In genomic region chr4:165111906-165112257, GRCh38 we compare ENCODE assay signal across 8 cellular contexts. TPM values are rescaled to one million over a fixed set of nuclear protein-coding genes. Genes with fewer than 3 reads are reported as not detected.
DNase-seq lines count a peak whose midpoint lies in the region; ATAC-seq and TF ChIP-seq lines count a peak whose summit lies in the region.

No MANE protein-coding gene starts in this region.

- no peaks in the 10 kb centered on the region for H3K27me3 ChIP-seq in CD8-positive, alpha-beta T cell (ENCODE audit: insufficient read depth, low read length)
- H3K27me3 ChIP-seq in Peyer's patch (no peaks in the 10 kb centered on the region), esophagus (ENCODE audit: control insufficient read depth in 1 of 2, insufficient read depth in 2 of 2, low read length in 2 of 2) (no peaks in the 10 kb centered on the region)

- peak overlapping the region; percentile 57 for H3K4me3 ChIP-seq in CD8-positive, alpha-beta T cell (ENCODE audit: low read depth, low read length)
- H3K4me3 ChIP-seq in Peyer's patch (peak overlapping the region; percentile 73 to 94 (median 84)), esophagus (ENCODE audit: low read depth in 1 of 2, low read length in 2 of 2) (peak overlapping the region; percentile 85 to 97)

- intact Hi-C loops in CD8-positive, alpha-beta T cell (cut with DNase I, micrococcal nuclease): loop anchor here (1.0 to 10.0 kb wide), 11 partner anchors 19 to 1947 kb away; partner anchors contain the start of genes KLHL2 (in 2 of the 2), MSMO1 (in 2 of the 2), NAF1 (in 2 of the 2) and TMA16 (in 1 of the 2)

- H3K27ac ChIP-seq in CD8-positive, alpha-beta T cell (ENCODE audit: low read depth, low read length): peak overlapping the region; percentile 66
- peak overlapping the region; percentile 84 to 94 (median 86) for H3K27ac ChIP-seq in Peyer's patch
- H3K27ac ChIP-seq in esophagus (ENCODE audit: low read depth in 2 of 2, low read length in 1 of 2): peak overlapping the region; percentile 84 to 89

- H3K9me3 ChIP-seq in CD8-positive, alpha-beta T cell (ENCODE audit: low read length): no peaks in the 10 kb centered on the region
- H3K9me3 ChIP-seq in Peyer's patch: no peaks in the 10 kb centered on the region
- no peaks in the 10 kb centered on the region for H3K9me3 ChIP-seq in esophagus (ENCODE audit: control insufficient read depth in 2 of 2, insufficient read depth in 1 of 2, low read depth in 1 of 2, low read length in 1 of 2)

- no peak for ATAC-seq in CD8-positive, alpha-beta T cell
- ATAC-seq in HG02759 (IDR thresholded peaks at IDR 0.05; ENCODE audit: unreplicated experiment): no peak
- ATAC-seq in GM21723 (IDR thresholded peaks at IDR 0.05; ENCODE audit: unreplicated experiment): no peak

- no peak for TF ChIP-seq POLR2A in Peyer's patch (IDR thresholded peaks at IDR 0.05)

- DNase-seq in CD8-positive, alpha-beta T cell: no peak
- DNase-seq in Peyer's patch (no peak), osteocyte (ENCODE audit: extremely low spot score, unreplicated experiment) (no peak), RKO (ENCODE audit: low spot score) (no peak)
- DNase-seq in activated effector memory CD4-positive, alpha-beta T cell treated with anti-CD3 and anti-CD28 coated beads, Interleukin-2, amount 50 U/mL, for 16 hours: no peak

- no peak for TF ChIP-seq CTCF in CD8-positive, alpha-beta T cell (IDR thresholded peaks at IDR 0.05)
- TF ChIP-seq CTCF in Peyer's patch (IDR thresholded peaks at IDR 0.05) (no peak), osteocyte (IDR thresholded peaks at IDR 0.05) (no peak)

- POLR2A ChIA-PET in CD8-positive, alpha-beta T cell (lab: Charles Lee): interaction anchor here (1.3 to 1.6 kb wide), 2 partner anchors 10 to 183 kb away, joined by 3 to 4 read pairs; no protein-coding TSS in a partner anchor

- H3K4me1 Mint-ChIP-seq in CD8-positive, alpha-beta T cell (ENCODE audit: low read depth): peaks cover 28% of the 10 kb centered on the region
- peaks cover 17% of the 10 kb centered on the region for H3K4me1 Mint-ChIP-seq in osteocyte (ENCODE audit: unreplicated experiment)

- peaks cover 2% of the 10 kb centered on the region for H3K27me3 Mint-ChIP-seq in CD8-positive, alpha-beta T cell (ENCODE audit: low read depth)
- H3K27me3 Mint-ChIP-seq in osteocyte (ENCODE audit: unreplicated experiment): no peaks in the 10 kb centered on the region

- peak overlapping the region; percentile 88 for H3K27ac Mint-ChIP-seq in CD8-positive, alpha-beta T cell
- H3K27ac Mint-ChIP-seq in osteocyte (ENCODE audit: unreplicated experiment): peak overlapping the region; percentile 68

- CTCF ChIA-PET in CD8-positive, alpha-beta T cell (lab: Charles Lee): interaction anchor here (2.3 kb wide), 1 partner anchor 10 kb away, joined by 8 read pairs; no protein-coding TSS in a partner anchor

- WGBS in esophagus, 2 donors: 4 to 8% methylated on average over 11 of the region's 11 CpGs

- H3K36me3 Mint-ChIP-seq in CD8-positive, alpha-beta T cell: peaks cover 7% of the 10 kb centered on the region
- H3K36me3 Mint-ChIP-seq in osteocyte (ENCODE audit: unreplicated experiment): peaks cover 7% of the 10 kb centered on the region

- H3K9me3 Mint-ChIP-seq in CD8-positive, alpha-beta T cell: no peaks in the 10 kb centered on the region
- H3K9me3 Mint-ChIP-seq in osteocyte (ENCODE audit: unreplicated experiment): no peaks in the 10 kb centered on the region

- peaks cover 15% of the 10 kb centered on the region for H3K4me1 ChIP-seq in CD8-positive, alpha-beta T cell (ENCODE audit: insufficient read depth, low read length)
- peaks cover 0 to 6% (median 0%) of the 10 kb centered on the region in 4 donors for H3K4me1 ChIP-seq in Peyer's patch
- peaks cover 0 to 3% of the 10 kb centered on the region in 2 donors for H3K4me1 ChIP-seq in esophagus (ENCODE audit: control insufficient read depth in 2 of 2, insufficient read depth in 2 of 2, low read length in 1 of 2)

- H3K36me3 ChIP-seq in CD8-positive, alpha-beta T cell (ENCODE audit: insufficient read depth, low read length): no peaks in the 10 kb centered on the region
- H3K36me3 ChIP-seq in Peyer's patch (no peaks in the 10 kb centered on the region), esophagus (ENCODE audit: control insufficient read depth in 2 of 2, insufficient read depth in 2 of 2, low read length in 1 of 2) (no peaks in the 10 kb centered on the region)

- H3K4me3 Mint-ChIP-seq in CD8-positive, alpha-beta T cell: peak overlapping the region; percentile 90
- peak overlapping the region; percentile 95 for H3K4me3 Mint-ChIP-seq in osteocyte (ENCODE audit: unreplicated experiment)

RNA-seq across cellular contexts. Expression of gene TMEM192, which starts 0.8 kb away (rescaled TPM):
- total RNA-seq in CD8-positive, alpha-beta T cell: 1 to 10 TPM; 5.6 to 5.8 TPM
- total RNA-seq in Peyer's patch (10 to 100 TPM in 3 of 4 donors, 1 to 10 TPM in 1; 6.2 to 13.5 (median 13.3) TPM), osteocyte (17.6 and 23.3 TPM in 2 replicates)
- polyA plus RNA-seq in esophagus: 1 to 10 TPM; 2.0 to 4.4 TPM

RNA-seq across cellular contexts. Expression of gene TRIM75, which starts 58.2 kb away (rescaled TPM):
- total RNA-seq in CD8-positive, alpha-beta T cell: not detected
- total RNA-seq in Peyer's patch (not detected), osteocyte (not detected in 2 replicates)
- polyA plus RNA-seq in esophagus: not detected
